In the genomic region with DNA sequence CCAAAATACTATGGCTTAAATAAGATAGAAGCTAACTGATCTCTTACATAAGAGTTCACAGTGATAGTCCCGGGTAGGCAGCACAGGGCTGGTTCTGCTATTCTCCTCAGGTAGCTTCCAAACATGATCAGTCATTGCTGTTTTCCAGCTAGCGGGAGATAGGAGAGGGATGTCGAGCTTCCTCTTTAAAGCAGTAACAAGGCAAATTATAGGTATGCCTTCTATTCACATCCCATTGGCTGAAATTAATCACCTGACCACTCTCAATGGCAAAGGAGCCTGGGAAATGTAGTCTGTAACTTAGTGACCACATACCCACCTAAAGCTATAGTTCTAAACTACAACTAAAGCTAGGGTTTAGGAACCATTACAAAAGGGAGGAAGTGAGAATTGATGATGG, we compare ENCODE assay signal across 8 cellular contexts. TPM values are rescaled to one million over a fixed set of nuclear protein-coding genes. Genes with fewer than 3 reads are reported as not detected.
DNase-seq lines count a peak whose midpoint lies in the region; ATAC-seq and TF ChIP-seq lines count a peak whose summit lies in the region.

No MANE protein-coding gene starts in this region.

- TF ChIP-seq POLR2A in esophagus muscularis mucosa (IDR thresholded peaks at IDR 0.05; ENCODE audit: low read depth), result no peak

- TF ChIP-seq CTCF in cardiac muscle cell (IDR thresholded peaks at IDR 0.05; ENCODE audit: low read depth, low read length) (no peak), brain microvascular endothelial cell (IDR thresholded peaks at IDR 0.05; ENCODE audit: low read depth, low read length, missing control alignments) (no peak), lower lobe of right lung (IDR thresholded peaks at IDR 0.05) (no peak), esophagus muscularis mucosa (IDR thresholded peaks at IDR 0.05) (no peak)

- in situ Hi-C loops in brain microvascular endothelial cell (cut with HindIII; ENCODE audit: low pct_ligation_motif_present, low sequenced_read_pairs), result no loop called here

- intact Hi-C loops in Right ventricle myocardium inferior (cut with DNase I), result no loop called here
- intact Hi-C loops in lower lobe of right lung (cut with DNase I), result no loop called here
- intact Hi-C loops in esophagus muscularis mucosa (cut with DNase I), result no loop called here

- WGBS in esophagus muscularis mucosa, result 20% methylated on average over 3 of the region's 3 CpGs

- H3K9me3 ChIP-seq in cardiac muscle cell (ENCODE audit: low read depth) (no peaks in the 10 kb centered on the region), lower lobe of right lung (no peaks in the 10 kb centered on the region), esophagus muscularis mucosa (no peaks in the 10 kb centered on the region)

- DNase-seq in cardiac muscle cell (ENCODE audit: low read depth in 1 of 2, low spot score in 1 of 2) (peak; percentile 68 to 79), Right ventricle myocardium inferior (ENCODE audit: missing footprints) (no peak), HT-29 (ENCODE audit: low spot score) (peak; percentile 47), NOMO-1 treated with dmso at 0.1 percent for 144 hours (lab: John Stamatoyannopoulos, UW; ENCODE audit: unreplicated experiment) (peak; percentile 65), brain microvascular endothelial cell (peak; percentile 64), lower lobe of right lung (no peak), esophagus muscularis mucosa (ENCODE audit: extremely low spot score) (no peak)

- ATAC-seq in Right ventricle myocardium inferior (no peak), GM21717 (IDR thresholded peaks at IDR 0.05; ENCODE audit: unreplicated experiment) (peak; percentile 98), lower lobe of right lung (peak; percentile 56 to 79)

- H3K36me3 ChIP-seq in cardiac muscle cell (no peaks in the 10 kb centered on the region), brain microvascular endothelial cell (replicated peaks) (no peaks in the 10 kb centered on the region), lower lobe of right lung (no peaks in the 10 kb centered on the region), esophagus muscularis mucosa (no peaks in the 10 kb centered on the region)

- H3K27ac ChIP-seq in cardiac muscle cell (no peak overlapping the region), brain microvascular endothelial cell (no peak overlapping the region), lower lobe of right lung (no peak overlapping the region), esophagus muscularis mucosa (replicated peaks in 1 of 4) (no peak overlapping the region)

- H3K4me3 ChIP-seq in cardiac muscle cell (peak overlapping the region; percentile 13), brain microvascular endothelial cell (ENCODE audit: low read depth, low read length) (no peak overlapping the region), lower lobe of right lung (no peak overlapping the region), esophagus muscularis mucosa (no peak overlapping the region)

- TF ChIP-seq EP300 in esophagus muscularis mucosa (IDR thresholded peaks at IDR 0.05), result no peak

- H3K4me1 ChIP-seq in cardiac muscle cell (ENCODE audit: low read depth) (no peaks in the 10 kb centered on the region), lower lobe of right lung (no peaks in the 10 kb centered on the region), esophagus muscularis mucosa (no peaks in the 10 kb centered on the region)

- H3K27me3 ChIP-seq in cardiac muscle cell (peaks cover 3% of the 10 kb centered on the region), brain microvascular endothelial cell (replicated peaks) (no peaks in the 10 kb centered on the region), lower lobe of right lung (ENCODE audit: low read depth) (peaks cover 3% of the 10 kb centered on the region), esophagus muscularis mucosa (no peaks in the 10 kb centered on the region)

RNA-seq across cellular contexts. Expression of a gene that starts 34.5 kb away (rescaled TPM):
- total RNA-seq in cardiac muscle cell (15.6 and 16.2 TPM in 2 replicates), Right ventricle myocardium inferior (6.2 TPM), lower lobe of right lung (9.5 TPM), esophagus muscularis mucosa (10 to 100 TPM; 10.1 to 17.9 (median 14.3) TPM)
- 22.8 and 34.4 TPM in 2 replicates for polyA plus RNA-seq in cardiac muscle cell
- total RNA-seq in HT-29 (2014; rRNA removed; shearing (Covaris generic)), result 13.3 and 14.6 TPM in 2 replicates

Comparison
In these comparisons a context has a peak if more than half of its experiments do, and no peak if none do; other contexts are left out.
1. DNase-seq: peak in cardiac muscle cell (2 of 2), HT-29 (single experiment), NOMO-1 treated with dmso at 0.1 percent for 144 hours (single experiment) and brain microvascular endothelial cell (single experiment); none in Right ventricle myocardium inferior (single experiment), lower lobe of right lung (single experiment) and esophagus muscularis mucosa (single experiment).